1 cellular context compared by ENCODE assay signal in genomic region chr19:7516878-7517277, GRCh38.
TF ChIP-seq lines count a peak whose summit lies in the region.

No MANE protein-coding gene starts in this region.

TF ChIP-seq in SK-N-SH treated with all-trans-retinoic acid at 6 μM for 48 hours, 23 proteins besides CTCF, POLR2A, EP300 and RAD21 (continued from another document):
- TF ChIP-seq POU6F1 (CRISPR knock-in tag; IDR thresholded peaks at IDR 0.05; ENCODE audit: borderline replicate concordance, low read depth): no peak
- no peak for TF ChIP-seq RARB (CRISPR knock-in tag; IDR thresholded peaks at IDR 0.05)
- TF ChIP-seq ZNF70 (CRISPR knock-in tag; IDR thresholded peaks at IDR 0.05): no peak
- no peak for TF ChIP-seq ISL1 (CRISPR knock-in tag; IDR thresholded peaks at IDR 0.05)
